In the genomic region with DNA sequence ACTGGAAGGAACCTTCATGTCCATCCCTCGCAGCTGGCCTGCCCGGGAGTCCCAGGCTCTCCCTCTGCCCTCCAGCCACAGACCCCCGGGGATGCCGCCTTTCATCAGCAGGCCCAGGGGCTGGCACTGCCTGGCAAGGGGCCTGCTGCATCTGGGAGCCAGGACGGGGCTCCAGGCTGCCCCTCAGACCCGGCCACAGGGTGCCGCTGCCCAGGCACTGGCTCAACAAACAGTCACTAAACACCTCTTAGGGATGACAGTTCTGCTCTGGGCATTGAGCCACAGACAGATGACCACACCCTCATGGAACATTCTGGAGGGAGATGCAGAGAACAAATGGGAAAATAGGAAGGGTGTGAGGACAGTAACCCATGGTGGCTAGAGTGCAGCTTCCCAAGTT, we compare ENCODE assay signal across 17 cellular contexts.
"Had no signal": no experiment of that assay in that cellular context is flagged by ENCODE, and none has a peak within 500 bp of the region (broad histone marks: within the 10 kb centered on the region; RNA-seq: fewer than 3 reads in every experiment).

No MANE protein-coding gene starts in this region.

- H3K36me3 ChIP-seq: ascending aorta, breast epithelium, gastroesophageal sphincter, SJCRH30, suprapubic skin, upper lobe of left lung had no signal

- H3K4me1 ChIP-seq: ascending aorta, breast epithelium, gastroesophageal sphincter, parathyroid adenoma, SJCRH30, suprapubic skin, upper lobe of left lung had no signal

- FAIRE-seq: keratinocyte, small intestine had no signal

- H3K9me3 ChIP-seq: ascending aorta, breast epithelium, gastroesophageal sphincter, SJCRH30, suprapubic skin, upper lobe of left lung had no signal

- H3K4me3 ChIP-seq: ascending aorta, breast epithelium, dorsolateral prefrontal cortex, gastroesophageal sphincter, SJCRH30, suprapubic skin, upper lobe of left lung had no signal

- ATAC-seq: activated T-cell treated with anti-CD3 and anti-CD28 coated beads, Interleukin-2, amount 50 U/mL, for 4 hours; gastroesophageal sphincter; T-helper 17 cell had no signal

- DNase-seq: activated CD4-positive, alpha-beta memory T cell treated with anti-CD3 and anti-CD28 coated beads, Interleukin-2, amount 10 ng/mL, durations not matched to agents 7 days and 5 days; activated CD4-positive, alpha-beta T cell treated with anti-CD3 and anti-CD28 coated beads for 4 hours; activated gamma-delta T cell; activated naive CD8-positive, alpha-beta T cell treated with anti-CD3 and anti-CD28 coated beads for 36 hours; activated T-cell treated with anti-CD3 and anti-CD28 coated beads, Interleukin-2, amount 50 U/mL, for 4 hours; erythroblast; SJCRH30; small intestine; T-helper 17 cell; upper lobe of left lung had no signal

- H3K9ac ChIP-seq: parathyroid adenoma had no signal

- H3K27me3 ChIP-seq: ascending aorta, upper lobe of left lung had no signal

- H3K27ac ChIP-seq: ascending aorta, breast epithelium, dorsolateral prefrontal cortex, gastroesophageal sphincter, parathyroid adenoma, SJCRH30, suprapubic skin, upper lobe of left lung had no signal
